In genomic region chr4:98638661-98639060, GRCh38 we compare ENCODE assay signal across 21 cellular contexts. TPM values are rescaled to one million over a fixed set of nuclear protein-coding genes. Genes with fewer than 3 reads are reported as not detected.
A peak's percentile ranks its signal among the peaks of the same experiment; 100 is the strongest.
DNase-seq lines count a peak whose midpoint lies in the region; ATAC-seq and TF ChIP-seq lines count a peak whose summit lies in the region.
"Had no signal": no experiment of that assay in that cellular context is flagged by ENCODE, and none has a peak within 500 bp of the region (broad histone marks: within the 10 kb centered on the region; RNA-seq: fewer than 3 reads in every experiment).

No MANE protein-coding gene starts in this region.

- no peak overlapping the region for H3K9ac ChIP-seq in IMR-90 (ENCODE audit: low read depth, low read length)
- H3K9ac ChIP-seq in trophoblast cell (ENCODE audit: low read length) = peak overlapping the region; percentile 37
- H3K9ac ChIP-seq: parathyroid adenoma had no signal

- H3K23ac ChIP-seq in IMR-90 (ENCODE audit: low read depth, low read length) (peak overlapping the region; percentile 65; the same call in 1 of the 2 replicates), trophoblast cell (ENCODE audit: low read length) (no peak overlapping the region)

- peaks cover 4% of the 10 kb centered on the region; the same call in 1 of the 2 replicates for H3K36me3 ChIP-seq in IMR-90 (ENCODE audit: control insufficient read depth, insufficient read depth, low read length)
- H3K36me3 ChIP-seq in trophoblast cell (ENCODE audit: control insufficient read depth in 1 of 2, insufficient read depth in 2 of 2, low read length in 2 of 2) = no peaks in the 10 kb centered on the region
- H3K36me3 ChIP-seq: gastrocnemius medialis, left ventricle myocardium inferior had no signal

- intact Hi-C loops in activated CD8-positive, alpha-beta T cell treated with anti-CD3 and anti-CD28 coated beads for 36 hours (cut with micrococcal nuclease) = no loop called here
- intact Hi-C loops in IMR-90 (cut with micrococcal nuclease) = no loop called here

- no peak overlapping the region for H2BK120ac ChIP-seq in IMR-90 (ENCODE audit: low read depth, low read length)
- H2BK120ac ChIP-seq in trophoblast cell (ENCODE audit: insufficient read depth, low read length, poor library complexity) = no peak overlapping the region

- H3K4ac ChIP-seq in IMR-90 (ENCODE audit: low read depth, low read length) (0 out of 2 replicates have a peak overlapping the region, but pooled peaks have one; percentile 8), trophoblast cell (ENCODE audit: low read depth, low read length) (no peak overlapping the region)

- H2AFZ ChIP-seq in IMR-90 (replicated peaks; ENCODE audit: low read length, poor library complexity) (no peak overlapping the region), trophoblast cell (ENCODE audit: insufficient read depth, low read length, poor library complexity) (no peak overlapping the region)
- H2AFZ ChIP-seq: parathyroid adenoma, PC-9 had no signal

- TF ChIP-seq POLR2A in IMR-90 (IDR thresholded peaks at IDR 0.05; ENCODE audit: low read depth, low read length) = no peak

- H3K27me3 Mint-ChIP-seq in activated CD8-positive, alpha-beta T cell treated with anti-CD3 and anti-CD28 coated beads, Interleukin-2, amount 10 ng/mL, durations not matched to agents 7 days and 5 days (ENCODE audit: low read depth) = no peaks in the 10 kb centered on the region
- no peaks in the 10 kb centered on the region for H3K27me3 Mint-ChIP-seq in activated CD8-positive, alpha-beta T cell treated with anti-CD3 and anti-CD28 coated beads for 36 hours
- no peaks in the 10 kb centered on the region for H3K27me3 Mint-ChIP-seq in naive thymus-derived CD8-positive, alpha-beta T cell

- H2BK12ac ChIP-seq in trophoblast cell (ENCODE audit: low read length) = no peak overlapping the region

- H3K9me3 ChIP-seq in IMR-90 (ENCODE audit: control insufficient read depth, insufficient read depth, low read length) (no peaks in the 10 kb centered on the region), trophoblast cell (ENCODE audit: insufficient read depth, low read depth, low read length) (no peaks in the 10 kb centered on the region)
- H3K9me3 ChIP-seq: Caco-2, gastrocnemius medialis, left ventricle myocardium inferior, testis had no signal

- no peaks in the 10 kb centered on the region for H3K9me3 Mint-ChIP-seq in activated CD8-positive, alpha-beta T cell treated with anti-CD3 and anti-CD28 coated beads, Interleukin-2, amount 10 ng/mL, durations not matched to agents 7 days and 5 days (ENCODE audit: insufficient read depth)
- H3K9me3 Mint-ChIP-seq in activated CD8-positive, alpha-beta T cell treated with anti-CD3 and anti-CD28 coated beads for 36 hours = no peaks in the 10 kb centered on the region
- H3K9me3 Mint-ChIP-seq in naive thymus-derived CD8-positive, alpha-beta T cell = peaks cover 0 to under 1% (median 0%) of the 10 kb centered on the region in 9 donors

- dilution Hi-C loops in IMR-90 (cut with HindIII; ENCODE audit: low sequenced_read_pairs, unreplicated experiment) = no loop called here

- 100% methylated on average over 1 of the region's 5 CpGs; no CpG with 5 or more reads in 1 of the 2 experiments for WGBS in IMR-90 (ENCODE audit: extremely low coverage in 2 of 2, insufficient read length in 1 of 2), 2 experiments
- WGBS in trophoblast cell (ENCODE audit: extremely low coverage, insufficient coverage, insufficient read length) = no CpG with 5 or more reads among the region's 5 CpGs

- H4K12ac ChIP-seq in trophoblast cell (ENCODE audit: low read depth, low read length) = no peak overlapping the region

- no peak overlapping the region for H3K56ac ChIP-seq in IMR-90 (ENCODE audit: extremely low read depth, insufficient read depth, low read length)

- no TSS peak for BruUV-seq in IMR-90 (replicated peaks; lab: Mats Ljungman, UMichigan)

- no peaks in the 10 kb centered on the region for H3K79me2 ChIP-seq in trophoblast cell (ENCODE audit: control insufficient read depth, insufficient read depth, low read length, poor library complexity)
- H3K79me2 ChIP-seq: parathyroid adenoma had no signal

- TF ChIP-seq RAD21 in IMR-90 (IDR thresholded peaks at IDR 0.05; ENCODE audit: low read length) = no peak

- in situ Hi-C loops in IMR-90 (cut with MboI; ENCODE audit: low sequenced_read_pairs) = no loop called here

- CTCF ChIA-PET in activated CD8-positive, alpha-beta T cell treated with anti-CD3 and anti-CD28 coated beads, Interleukin-2, amount 10 ng/mL, durations not matched to agents 7 days and 5 days (lab: Charles Lee) = interaction anchor here (0.7 to 2.0 kb wide), 3 partner anchors 9 to 108 kb away, joined by 3 to 6 read pairs (median 4); partner anchors contain the start of gene TSPAN5
- CTCF ChIA-PET in activated CD8-positive, alpha-beta T cell treated with anti-CD3 and anti-CD28 coated beads for 36 hours (lab: Charles Lee) = no interaction called here
- CTCF ChIA-PET in IMR-90 (lab: Yijun Ruan, JAX) = no interaction called here

- no peak overlapping the region for H2BK20ac ChIP-seq in IMR-90 (ENCODE audit: low read depth, low read length)

- no peak overlapping the region for H4K8ac ChIP-seq in IMR-90 (ENCODE audit: low read depth in 2 of 2, low read length in 2 of 2)
- H4K8ac ChIP-seq in trophoblast cell (ENCODE audit: low read depth, low read length) = no peak overlapping the region

- H2BK15ac ChIP-seq in IMR-90 (ENCODE audit: low read depth, low read length) = no peak overlapping the region

- peak overlapping the region; percentile 6 for H3K27ac Mint-ChIP-seq in activated CD8-positive, alpha-beta T cell treated with anti-CD3 and anti-CD28 coated beads, Interleukin-2, amount 10 ng/mL, durations not matched to agents 7 days and 5 days
- H3K27ac Mint-ChIP-seq in activated CD8-positive, alpha-beta T cell treated with anti-CD3 and anti-CD28 coated beads for 36 hours = no peak overlapping the region
- peak overlapping the region in 3 of 10 donors; percentile 6 to 90 (median 69) for H3K27ac Mint-ChIP-seq in naive thymus-derived CD8-positive, alpha-beta T cell

- H4K5ac ChIP-seq in IMR-90 (ENCODE audit: low read depth, low read length) = no peak overlapping the region; the same call in 1 of the 2 replicates

- no peak for DNase-seq in activated CD8-positive, alpha-beta T cell treated with anti-CD3 and anti-CD28 coated beads, Interleukin-2, amount 10 ng/mL, durations not matched to agents 7 days and 5 days
- no peak for DNase-seq in activated CD8-positive, alpha-beta T cell treated with anti-CD3 and anti-CD28 coated beads for 36 hours
- DNase-seq in IMR-90 = peak; percentile 86
- DNase-seq in caudate nucleus (lab: John Stamatoyannopoulos, UW) = peak in 5 of 61 donors; percentile 4 to 27 (median 15)
- peak in 1 of 2 donors; percentile 54 for DNase-seq in trophoblast cell
- DNase-seq in kidney tubule cell (ENCODE audit: low spot score) = no peak
- no peak for DNase-seq in naive thymus-derived CD8-positive, alpha-beta T cell
- no peak for DNase-seq in NCI-H82 (lab: John Stamatoyannopoulos, UW)
- DNase-seq: activated gamma-delta T cell treated with Interleukin-2 at 50 U/mL for 16 hours; Caco-2; gastrocnemius medialis; left ventricle myocardium inferior; NCI-H2029; NCI-H526; PC-9; stimulated activated CD4-positive, alpha-beta T cell treated with anti-CD3 and anti-CD28 coated beads, Interleukin-4, amount 100 ng/mL, for 4 hours; stimulated activated CD8-positive, alpha-beta memory T cell treated with anti-CD3 and anti-CD28 coated beads, Interleukin-4, amount 100 ng/mL, for 48 hours; testis had no signal

- no peak overlapping the region for H3K4me2 ChIP-seq in IMR-90 (ENCODE audit: low read depth, low read length)
- no peak overlapping the region for H3K4me2 ChIP-seq in trophoblast cell (ENCODE audit: low read length)
- H3K4me2 ChIP-seq: PC-9 had no signal

- H4K91ac ChIP-seq in IMR-90 (ENCODE audit: insufficient read depth, low read depth, low read length) (no peak overlapping the region), trophoblast cell (ENCODE audit: low read depth, low read length) (no peak overlapping the region)

- no peak overlapping the region for H3K4me3 Mint-ChIP-seq in activated CD8-positive, alpha-beta T cell treated with anti-CD3 and anti-CD28 coated beads, Interleukin-2, amount 10 ng/mL, durations not matched to agents 7 days and 5 days
- no peak overlapping the region for H3K4me3 Mint-ChIP-seq in activated CD8-positive, alpha-beta T cell treated with anti-CD3 and anti-CD28 coated beads for 36 hours
- peak overlapping the region in 3 of 10 donors; percentile 0 to 4 (median 3) for H3K4me3 Mint-ChIP-seq in naive thymus-derived CD8-positive, alpha-beta T cell

- peaks cover 19% of the 10 kb centered on the region; the same call in 1 of the 2 replicates for H4K20me1 ChIP-seq in IMR-90 (ENCODE audit: insufficient read depth, low read length)

- H2BK5ac ChIP-seq in IMR-90 (ENCODE audit: low read depth, low read length, poor library complexity, severe bottlenecking) (no peak overlapping the region), trophoblast cell (ENCODE audit: low read depth, low read length, poor library complexity) (no peak overlapping the region)

- H3K14ac ChIP-seq in IMR-90 (replicated peaks; ENCODE audit: low read depth, low read length) (peak overlapping the region; percentile 1; the same call in 1 of the 2 replicates), trophoblast cell (ENCODE audit: low read length) (no peak overlapping the region)

- no peak overlapping the region for H3K4me3 ChIP-seq in IMR-90 (ENCODE audit: insufficient read depth, low read depth, low read length)
- H3K4me3 ChIP-seq in trophoblast cell (ENCODE audit: low read depth, low read length) = no peak overlapping the region
- H3K4me3 ChIP-seq: coronary artery, gastrocnemius medialis, left ventricle myocardium inferior, PC-9, skin epidermis, testis had no signal

- H2AK5ac ChIP-seq in IMR-90 (ENCODE audit: low read depth, low read length) = 0 out of 2 replicates have a peak overlapping the region, but pooled peaks have one; percentile 18
- no peak overlapping the region for H2AK5ac ChIP-seq in trophoblast cell (ENCODE audit: low read length)

- peaks cover 12% of the 10 kb centered on the region for H3K9me1 ChIP-seq in IMR-90 (ENCODE audit: insufficient read depth, low read length)

- ATAC-seq in activated CD8-positive, alpha-beta T cell treated with anti-CD3 and anti-CD28 coated beads, Interleukin-2, amount 10 ng/mL, durations not matched to agents 7 days and 5 days = no peak
- no peak for ATAC-seq in activated CD8-positive, alpha-beta T cell treated with anti-CD3 and anti-CD28 coated beads for 36 hours
- ATAC-seq in IMR-90 (ENCODE audit: low read depth) = no peak
- no peak for ATAC-seq in naive thymus-derived CD8-positive, alpha-beta T cell
- ATAC-seq: gastrocnemius medialis had no signal

- H3K27me3 ChIP-seq in IMR-90 (ENCODE audit: control insufficient read depth, insufficient read depth, low read length) (no peaks in the 10 kb centered on the region), trophoblast cell (ENCODE audit: insufficient read depth, low read length) (no peaks in the 10 kb centered on the region)
- H3K27me3 ChIP-seq: gastrocnemius medialis, testis had no signal

- peaks cover 36 to 71% of the 10 kb centered on the region in 2 experiments for H3K79me1 ChIP-seq in IMR-90 (ENCODE audit: low read depth in 1 of 2, low read length in 2 of 2)
- H3K79me1 ChIP-seq in trophoblast cell (ENCODE audit: low read length) = no peaks in the 10 kb centered on the region

- no peak overlapping the region for H2AK9ac ChIP-seq in IMR-90 (replicated peaks; ENCODE audit: low read depth, low read length, poor library complexity)

- TF ChIP-seq CTCF in activated CD8-positive, alpha-beta T cell treated with anti-CD3 and anti-CD28 coated beads for 36 hours (IDR thresholded peaks at IDR 0.05) = no peak
- no peak for TF ChIP-seq CTCF in IMR-90 (conservative IDR thresholded peaks at IDR 0.05; ENCODE audit: low read depth, low read length)

- peaks cover 42% of the 10 kb centered on the region for H3K4me1 Mint-ChIP-seq in activated CD8-positive, alpha-beta T cell treated with anti-CD3 and anti-CD28 coated beads, Interleukin-2, amount 10 ng/mL, durations not matched to agents 7 days and 5 days (ENCODE audit: low read depth)
- peaks cover 35% of the 10 kb centered on the region for H3K4me1 Mint-ChIP-seq in activated CD8-positive, alpha-beta T cell treated with anti-CD3 and anti-CD28 coated beads for 36 hours (ENCODE audit: low read depth)
- H3K4me1 Mint-ChIP-seq in naive thymus-derived CD8-positive, alpha-beta T cell = peaks cover 10 to 40% (median 30%) of the 10 kb centered on the region in 4 donors

- H3K4me1 ChIP-seq in IMR-90 (ENCODE audit: control insufficient read depth, insufficient read depth, low read length) (peaks cover 13% of the 10 kb centered on the region), trophoblast cell (ENCODE audit: control insufficient read depth in 1 of 2, insufficient read depth in 2 of 2, low read length in 2 of 2) (no peaks in the 10 kb centered on the region)
- H3K4me1 ChIP-seq: gastrocnemius medialis, left ventricle myocardium inferior, parathyroid adenoma had no signal

- H3K27ac ChIP-seq in IMR-90 (ENCODE audit: insufficient read depth, low read length) = no peak overlapping the region
- H3K27ac ChIP-seq in caudate nucleus (ENCODE audit: low read depth, low read length) = peak overlapping the region; percentile 39
- H3K27ac ChIP-seq in trophoblast cell (ENCODE audit: low read depth, low read length) = no peak overlapping the region
- H3K27ac ChIP-seq: coronary artery, gastrocnemius medialis, left ventricle myocardium inferior, parathyroid adenoma, PC-9, testis had no signal

- H3K18ac ChIP-seq in IMR-90 (ENCODE audit: low read depth, low read length) (no peak overlapping the region), trophoblast cell (ENCODE audit: low read length) (peak overlapping the region; percentile 46)

- POLR2A ChIA-PET in activated CD8-positive, alpha-beta T cell treated with anti-CD3 and anti-CD28 coated beads, Interleukin-2, amount 10 ng/mL, durations not matched to agents 7 days and 5 days (lab: Charles Lee) = interaction anchor here (1.5 kb wide), 1 partner anchor 19 kb away, joined by 4 read pairs; no protein-coding TSS in a partner anchor
- POLR2A ChIA-PET in activated CD8-positive, alpha-beta T cell treated with anti-CD3 and anti-CD28 coated beads for 36 hours (lab: Charles Lee) = interaction anchor here (0.5 kb wide), 1 partner anchor 25 kb away, joined by 3 read pairs; no protein-coding TSS in a partner anchor
- POLR2A ChIA-PET in IMR-90 (lab: Charles Lee; ENCODE audit: unreplicated experiment) = no interaction called here
- POLR2A ChIA-PET in naive thymus-derived CD8-positive, alpha-beta T cell (lab: Charles Lee) = no interaction called here

- peaks cover 17% of the 10 kb centered on the region for H3K36me3 Mint-ChIP-seq in activated CD8-positive, alpha-beta T cell treated with anti-CD3 and anti-CD28 coated beads, Interleukin-2, amount 10 ng/mL, durations not matched to agents 7 days and 5 days (ENCODE audit: low read depth)
- no peaks in the 10 kb centered on the region for H3K36me3 Mint-ChIP-seq in activated CD8-positive, alpha-beta T cell treated with anti-CD3 and anti-CD28 coated beads for 36 hours (ENCODE audit: low read depth)
- peaks cover 0 to under 1% (median 0%) of the 10 kb centered on the region in 3 donors for H3K36me3 Mint-ChIP-seq in naive thymus-derived CD8-positive, alpha-beta T cell

RNA-seq across cellular contexts. Expression of gene TSPAN5, which starts 19.8 kb away (rescaled TPM):
- total RNA-seq in activated CD8-positive, alpha-beta T cell treated with anti-CD3 and anti-CD28 coated beads, Interleukin-2, amount 10 ng/mL, durations not matched to agents 7 days and 5 days = 10 to 100 TPM; 18.6 to 21.5 TPM
- 10 to 100 TPM; 18.5 to 21.9 TPM for total RNA-seq in activated CD8-positive, alpha-beta T cell treated with anti-CD3 and anti-CD28 coated beads for 36 hours
- total RNA-seq in IMR-90 (2012; rRNA removed) = 79.6 and 88.3 TPM in 2 replicates
- polyA plus RNA-seq in IMR-90 (2012; rRNA removed) = 58.2 and 64.8 TPM in 2 replicates
- polyA plus RNA-seq in IMR-90 (2012; cell fraction: cytosol; rRNA removed) = 36.9 and 41.6 TPM in 2 replicates
- 21.8 and 70.0 TPM in 2 replicates for polyA plus RNA-seq in IMR-90 (2012; cell fraction: nucleus; rRNA removed; ENCODE audit: low replicate concordance)
- 9.9 and 10.3 TPM in 2 replicates for polyA plus RNA-seq in trophoblast cell (2013)
- total RNA-seq in naive thymus-derived CD8-positive, alpha-beta T cell = 1 to 10 TPM; 5.0 to 5.4 TPM
- 10 to 100 TPM in 1 of 3 donors, 1 to 10 TPM in 2; 5.9 to 13.9 (median 9.6) TPM for polyA plus RNA-seq in naive thymus-derived CD8-positive, alpha-beta T cell

Comparison
In these comparisons a context has a peak if more than half of its experiments do, and no peak if none do; other contexts are left out.
1. POLR2A ChIA-PET loops: an anchor here in activated CD8-positive, alpha-beta T cell treated with anti-CD3 and anti-CD28 coated beads, Interleukin-2, amount 10 ng/mL, durations not matched to agents 7 days and 5 days (1.5 kb wide) and activated CD8-positive, alpha-beta T cell treated with anti-CD3 and anti-CD28 coated beads for 36 hours (0.5 kb wide); none called in IMR-90 and naive thymus-derived CD8-positive, alpha-beta T cell.